ENCODE assay signal across 8 cellular contexts in the genomic region with DNA sequence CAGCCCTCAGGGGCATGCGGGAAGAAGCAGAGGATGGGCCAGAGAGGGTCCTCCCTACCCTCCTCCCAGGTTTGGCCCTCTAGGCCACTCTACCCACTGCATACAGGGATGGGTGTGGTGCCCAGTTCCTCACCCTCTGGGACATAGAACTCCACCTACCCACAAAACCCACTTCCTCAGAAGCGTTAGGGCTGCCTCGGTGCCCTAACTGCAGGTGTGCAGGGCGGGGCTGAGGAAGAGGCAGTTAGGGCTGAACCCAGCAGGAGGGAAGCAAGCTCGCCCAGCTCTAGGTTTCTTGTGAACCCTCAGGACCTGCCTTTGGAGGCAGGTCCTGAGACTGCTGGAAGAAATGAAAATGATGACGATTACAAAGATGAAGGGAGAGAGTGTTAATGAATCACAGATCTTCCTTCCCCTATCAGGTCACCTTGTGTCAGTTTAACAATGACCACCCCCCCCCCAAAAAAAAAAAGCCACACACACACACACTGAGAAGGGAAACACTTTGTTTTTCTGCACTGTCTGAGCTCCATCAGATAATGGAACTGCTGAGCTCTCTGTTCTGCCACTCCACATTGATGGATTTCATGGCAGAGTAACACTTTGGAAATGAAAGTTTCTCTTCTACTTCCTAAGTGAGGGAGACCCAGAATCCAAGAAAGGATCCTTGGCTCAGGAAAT.
DNase-seq lines count a peak whose midpoint lies in the region; ATAC-seq and TF ChIP-seq lines count a peak whose summit lies in the region.

No MANE protein-coding gene starts in this region.

- TF ChIP-seq POLR2A in breast epithelium (IDR thresholded peaks at IDR 0.05) = no peak

- peak overlapping the region in 1 of 2 donors; percentile 11 for H3K27ac ChIP-seq in breast epithelium

- H3K9me3 Mint-ChIP-seq in MCF 10A (ENCODE audit: unreplicated experiment) (no peaks in the 10 kb centered on the region), mesothelial cell of epicardium (no peaks in the 10 kb centered on the region)
- no peaks in the 10 kb centered on the region for H3K9me3 Mint-ChIP-seq in activated CD8-positive, alpha-beta memory T cell treated with anti-CD3 and anti-CD28 coated beads, Interleukin-2, amount 10 ng/mL, durations not matched to agents 7 days and 5 days (ENCODE audit: low read depth)

- intact Hi-C loops in MCF 10A (cut with micrococcal nuclease) = no loop called here
- intact Hi-C loops in breast epithelium (cut with DNase I; ENCODE audit: low total_unique reads) = no loop called here

- TF ChIP-seq CTCF in MCF 10A (IDR thresholded peaks at IDR 0.05; ENCODE audit: unreplicated experiment) (no peak), breast epithelium (IDR thresholded peaks at IDR 0.05) (no peak), mesothelial cell of epicardium (IDR thresholded peaks at IDR 0.05; ENCODE audit: unreplicated experiment) (no peak)

- CTCF ChIA-PET in MCF 10A (lab: Yijun Ruan, JAX) = interaction anchor here (0.6 to 1.2 kb wide), 2 partner anchors 70 kb away, joined by 3 read pairs; no protein-coding TSS in a partner anchor
- CTCF ChIA-PET in activated CD8-positive, alpha-beta memory T cell treated with anti-CD3 and anti-CD28 coated beads, Interleukin-2, amount 10 ng/mL, durations not matched to agents 7 days and 5 days (lab: Charles Lee) = interaction anchor here (0.9 to 3.1 kb wide), 16 partner anchors 14 to 290 kb away, joined by 3 to 17 read pairs (median 6); no protein-coding TSS in a partner anchor

- peak overlapping the region; percentile 16 for H3K27ac Mint-ChIP-seq in MCF 10A (ENCODE audit: low read depth, unreplicated experiment)
- peak overlapping the region; percentile 97 for H3K27ac Mint-ChIP-seq in activated CD8-positive, alpha-beta memory T cell treated with anti-CD3 and anti-CD28 coated beads, Interleukin-2, amount 10 ng/mL, durations not matched to agents 7 days and 5 days
- peak overlapping the region; percentile 99 for H3K27ac Mint-ChIP-seq in mesothelial cell of epicardium

- ATAC-seq in HG03565 (IDR thresholded peaks at IDR 0.05; ENCODE audit: unreplicated experiment) = peak; percentile 64
- peak; percentile 82 for ATAC-seq in activated CD8-positive, alpha-beta memory T cell treated with anti-CD3 and anti-CD28 coated beads, Interleukin-2, amount 10 ng/mL, durations not matched to agents 7 days and 5 days

- DNase-seq in MCF 10A (ENCODE audit: unreplicated experiment) = no peak
- no peak for DNase-seq in breast epithelium (ENCODE audit: low spot score in 2 of 2)
- peak; percentile 92 for DNase-seq in activated CD8-positive, alpha-beta memory T cell treated with anti-CD3 and anti-CD28 coated beads, Interleukin-2, amount 10 ng/mL, durations not matched to agents 7 days and 5 days
- DNase-seq in mesothelial cell of epicardium (ENCODE audit: low spot score in 2 of 2, unreplicated experiment in 2 of 2) = no peak
- no peak for DNase-seq in dermis blood vessel endothelial cell
- DNase-seq in NCI-H128 (lab: John Stamatoyannopoulos, UW; ENCODE audit: unreplicated experiment) = no peak
- no peak for DNase-seq in DMS53 treated with DMSO at 0.1 percent for 48 hours (lab: John Stamatoyannopoulos, UW; ENCODE audit: unreplicated experiment)

- no peaks in the 10 kb centered on the region for H3K27me3 Mint-ChIP-seq in MCF 10A (ENCODE audit: insufficient read depth, unreplicated experiment)
- H3K27me3 Mint-ChIP-seq in activated CD8-positive, alpha-beta memory T cell treated with anti-CD3 and anti-CD28 coated beads, Interleukin-2, amount 10 ng/mL, durations not matched to agents 7 days and 5 days = no peaks in the 10 kb centered on the region
- H3K27me3 Mint-ChIP-seq in mesothelial cell of epicardium (ENCODE audit: low read depth) = no peaks in the 10 kb centered on the region

- H3K36me3 Mint-ChIP-seq in MCF 10A (ENCODE audit: insufficient read depth, unreplicated experiment) = peaks cover 6% of the 10 kb centered on the region
- peaks cover 3% of the 10 kb centered on the region for H3K36me3 Mint-ChIP-seq in activated CD8-positive, alpha-beta memory T cell treated with anti-CD3 and anti-CD28 coated beads, Interleukin-2, amount 10 ng/mL, durations not matched to agents 7 days and 5 days
- H3K36me3 Mint-ChIP-seq in mesothelial cell of epicardium = no peaks in the 10 kb centered on the region

- H3K4me3 Mint-ChIP-seq in MCF 10A (ENCODE audit: unreplicated experiment) (no peak overlapping the region), mesothelial cell of epicardium (no peak overlapping the region)
- H3K4me3 Mint-ChIP-seq in activated CD8-positive, alpha-beta memory T cell treated with anti-CD3 and anti-CD28 coated beads, Interleukin-2, amount 10 ng/mL, durations not matched to agents 7 days and 5 days = peak overlapping the region; percentile 41

- H3K4me1 Mint-ChIP-seq in MCF 10A (ENCODE audit: insufficient read depth, unreplicated experiment) (peaks cover 26% of the 10 kb centered on the region), mesothelial cell of epicardium (peaks cover 41% of the 10 kb centered on the region)
- peaks cover 80% of the 10 kb centered on the region for H3K4me1 Mint-ChIP-seq in activated CD8-positive, alpha-beta memory T cell treated with anti-CD3 and anti-CD28 coated beads, Interleukin-2, amount 10 ng/mL, durations not matched to agents 7 days and 5 days

- POLR2A ChIA-PET in MCF 10A (lab: Yijun Ruan, JAX) = interaction anchor here (1.0 to 1.5 kb wide), 2 partner anchors 14 to 20 kb away, joined by 4 to 5 read pairs; no protein-coding TSS in a partner anchor

- BruUV-seq in MCF 10A (replicated peaks; lab: Mats Ljungman, UMichigan) = no TSS peak

- no peak overlapping the region for H3K4me3 ChIP-seq in breast epithelium

- H3K9me3 ChIP-seq in breast epithelium = no peaks in the 10 kb centered on the region

- no peaks in the 10 kb centered on the region for H3K27me3 ChIP-seq in breast epithelium

- peaks cover 0 to 4% of the 10 kb centered on the region in 2 donors for H3K4me1 ChIP-seq in breast epithelium

- H3K36me3 ChIP-seq in breast epithelium = no peaks in the 10 kb centered on the region

Comparison
In these comparisons a context has a peak if more than half of its experiments do, and no peak if none do; other contexts are left out.
1. H3K27ac Mint-ChIP-seq: peak in every context shown above with its lines; median percentile 99 in mesothelial cell of epicardium; 97 in activated CD8-positive, alpha-beta memory T cell treated with anti-CD3 and anti-CD28 coated beads, Interleukin-2, amount 10 ng/mL, durations not matched to agents 7 days and 5 days; 16 in MCF 10A.